In the genomic region with DNA sequence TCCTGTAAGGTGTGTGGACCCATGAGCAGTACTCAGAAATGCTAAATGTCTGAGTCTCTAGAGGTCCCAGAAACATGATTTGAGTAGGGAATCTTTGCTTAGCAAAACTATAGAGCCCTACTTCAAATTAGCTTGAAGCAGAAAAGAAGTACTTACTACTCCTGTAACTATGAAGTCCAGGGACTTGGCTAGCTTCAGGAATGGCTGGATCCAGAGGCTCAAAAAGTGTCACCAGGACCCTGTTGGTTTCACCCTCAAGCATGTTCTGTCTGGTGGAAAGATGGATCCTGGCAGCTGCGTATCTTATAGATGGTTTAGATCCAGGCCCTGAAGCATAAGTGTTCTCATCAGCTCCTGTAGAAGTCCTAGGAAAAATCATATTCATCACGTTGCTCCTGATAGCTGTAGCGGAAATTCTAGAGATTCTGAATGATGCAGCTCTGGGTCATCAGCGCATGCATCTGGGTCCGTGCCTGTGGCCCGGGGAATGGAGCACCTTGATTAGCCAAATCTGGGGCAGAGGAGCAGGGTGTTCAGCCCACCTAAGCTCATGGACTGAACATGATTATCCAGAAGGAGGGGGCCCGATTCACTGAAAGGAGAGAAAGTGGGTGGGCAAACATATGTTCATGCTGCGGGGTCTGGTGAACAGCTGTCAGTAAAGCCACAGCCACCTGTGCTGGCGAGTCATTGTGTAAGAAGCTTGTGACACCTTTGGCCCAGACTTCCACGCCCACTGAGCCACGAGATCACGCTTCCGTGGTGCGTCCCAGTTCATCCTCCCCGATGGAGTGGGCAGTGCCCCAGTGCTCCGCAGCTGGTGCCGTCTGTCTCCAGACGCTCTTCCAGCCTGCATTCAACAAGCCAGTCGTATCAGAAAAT, we compare ENCODE assay signal across 32 cellular contexts.
A peak's percentile ranks its signal among the peaks of the same experiment; 100 is the strongest.
DNase-seq lines count a peak whose midpoint lies in the region; ATAC-seq, FAIRE-seq and TF ChIP-seq lines count a peak whose summit lies in the region.
"Had no signal": no experiment of that assay in that cellular context is flagged by ENCODE, and none has a peak within 500 bp of the region (broad histone marks: within the 10 kb centered on the region; RNA-seq: fewer than 3 reads in every experiment).

No MANE protein-coding gene starts in this region.

- no peaks in the 10 kb centered on the region for H4K20me1 ChIP-seq in GM12878 (ENCODE audit: control insufficient read depth, insufficient read depth)

- no peak for DNase-seq in activated T-cell treated with anti-CD3 and anti-CD28 coated beads, Interleukin-2, amount 50 U/mL, for 24 hours
- DNase-seq in activated T-cell treated with anti-CD3 and anti-CD28 coated beads, Interleukin-2, amount 50 U/mL, for 48 hours: no peak
- DNase-seq in NCI-H524 treated with DMSO at 0.1 percent for 48 hours (lab: John Stamatoyannopoulos, UW) (peak; percentile 94), GM12878 (ENCODE audit: low read depth, low spot score) (no peak), Right ventricle myocardium inferior (ENCODE audit: missing footprints) (no peak)
- no peak for DNase-seq in stimulated activated CD4-positive, alpha-beta T cell treated with anti-CD3 and anti-CD28 coated beads, Interleukin-2, amount 100 ng/mL, for 24 hours
- no peak for DNase-seq in naive thymus-derived CD4-positive, alpha-beta T cell
- DNase-seq: activated CD8-positive, alpha-beta memory T cell treated with anti-CD3 and anti-CD28 coated beads for 24 hours; activated naive CD4-positive, alpha-beta T cell treated with anti-CD3 and anti-CD28 coated beads, Interleukin-2, amount 50 U/mL, for 16 hours; activated T-cell treated with anti-CD3 and anti-CD28 coated beads, Interleukin-2, amount 50 U/mL, for 1 hour; colonic mucosa; COR-L47; DMS79 treated with DMSO at 0.1 percent for 48 hours; endodermal cell; foreskin melanocyte; left colon; mesendoderm; MM.1S; naive B cell; NCI-H1436 treated with DMSO at 0.1 percent for 48 hours; NCI-H526; RPMI8226; SK-N-SH; stimulated activated CD4-positive, alpha-beta T cell treated with anti-CD3 and anti-CD28 coated beads, Interleukin-12 subunit alpha, Interleukin-12 subunit beta, amount 100 ng/mL, for 4 hours; stimulated activated naive CD8-positive, alpha-beta T cell treated with anti-CD3 and anti-CD28 coated beads, Interleukin-15, amount 100 ng/mL, for 72 hours; thyroid gland had no signal

- H2AFZ ChIP-seq in GM12878 (ENCODE audit: control insufficient read depth, low read depth, low read length): no peak overlapping the region
- H2AFZ ChIP-seq: GM23338, hepatocyte had no signal

- peaks cover 45% of the 10 kb centered on the region for H3K79me2 ChIP-seq in GM12878 (ENCODE audit: control insufficient read depth, insufficient read depth, low read length)
- H3K79me2 ChIP-seq: hepatocyte had no signal

- no peak for FAIRE-seq in GM12878 (lab: Jason Lieb, UNC)
- FAIRE-seq: K562 had no signal

- ATAC-seq in GM12878 (peak; percentile 2; the same call in 1 of the 3 replicates), Right ventricle myocardium inferior (no peak)
- peak; percentile 42 for ATAC-seq in stimulated activated memory B cell treated with anti-CD40 and anti-IgM and Interleukin-4, amounts not matched to agents 10 μg/mL and 1 μg/mL and 100 μg/mL, for 72 hours
- no peak for ATAC-seq in naive thymus-derived CD4-positive, alpha-beta T cell
- ATAC-seq: GM23338; K562; left colon; stimulated activated naive CD8-positive, alpha-beta T cell treated with anti-CD3 and anti-CD28 coated beads, Interleukin-15, amount 100 ng/mL, for 72 hours had no signal

- no peaks in the 10 kb centered on the region for H3K9me3 ChIP-seq in GM12878 (replicated peaks; ENCODE audit: control insufficient read depth, insufficient read depth, low read length)
- no peaks in the 10 kb centered on the region for H3K9me3 ChIP-seq in naive thymus-derived CD4-positive, alpha-beta T cell (ENCODE audit: control insufficient read depth in 2 of 3, low read length in 3 of 3)
- H3K9me3 ChIP-seq: BLaER1, colonic mucosa, esophagus muscularis mucosa, SK-N-SH, thyroid gland had no signal

- H3K27ac Mint-ChIP-seq in activated T-cell treated with anti-CD3 and anti-CD28 coated beads, Interleukin-2, amount 50 U/mL, for 24 hours: peak overlapping the region; percentile 26
- peak overlapping the region; percentile 87 for H3K27ac Mint-ChIP-seq in stimulated activated memory B cell treated with anti-CD40 and anti-IgM and Interleukin-4, amounts not matched to agents 10 μg/mL and 1 μg/mL and 100 μg/mL, for 72 hours
- H3K27ac Mint-ChIP-seq in naive thymus-derived CD4-positive, alpha-beta T cell: no peak overlapping the region
- H3K27ac Mint-ChIP-seq: endodermal cell, GM23338 had no signal

- no peak for TF ChIP-seq CTCF in GM12878 (IDR thresholded peaks at IDR 0.05 in 2 of 3, conservative IDR thresholded peaks at IDR 0.05 in 1 of 3; ENCODE audit: control insufficient read depth in 2 of 3, extremely low read depth in 1 of 3, insufficient read depth in 1 of 3, low read depth in 3 of 3, low read length in 3 of 3)

- 0 out of 2 replicates have a peak overlapping the region, but pooled peaks have one; percentile 3 for H3K4me3 ChIP-seq in GM12878
- H3K4me3 ChIP-seq in naive thymus-derived CD4-positive, alpha-beta T cell (ENCODE audit: low read length): no peak overlapping the region
- H3K4me3 ChIP-seq: BLaER1, colonic mucosa, esophagus muscularis mucosa, GM23338, hepatocyte, K562, thyroid gland had no signal

- peak; percentile 42; the same call in 1 of the 2 replicates for TF ChIP-seq POLR2A in GM12878 (IDR thresholded peaks at IDR 0.05; ENCODE audit: low read depth, low read length)

- H3K36me3 ChIP-seq in GM12878 (ENCODE audit: control insufficient read depth in 2 of 2, insufficient read depth in 2 of 2, low read length in 1 of 2): peaks cover 0 to 2% of the 10 kb centered on the region in 2 experiments; a peak in 2 of 4 replicates
- no peaks in the 10 kb centered on the region for H3K36me3 ChIP-seq in naive thymus-derived CD4-positive, alpha-beta T cell (ENCODE audit: control insufficient read depth in 2 of 3, insufficient read depth in 3 of 3, low read length in 3 of 3)
- H3K36me3 ChIP-seq: BLaER1, colonic mucosa, esophagus muscularis mucosa, thyroid gland had no signal

- intact Hi-C loops in GM12878 (cut with micrococcal nuclease; ENCODE audit: unreplicated experiment) (no loop called here), Right ventricle myocardium inferior (cut with DNase I) (no loop called here)
- intact Hi-C loops in naive thymus-derived CD4-positive, alpha-beta T cell (cut with micrococcal nuclease): no loop called here

- peaks cover 69% of the 10 kb centered on the region for H3K4me1 Mint-ChIP-seq in activated T-cell treated with anti-CD3 and anti-CD28 coated beads, Interleukin-2, amount 50 U/mL, for 24 hours (ENCODE audit: low read depth)
- H3K4me1 Mint-ChIP-seq in stimulated activated memory B cell treated with anti-CD40 and anti-IgM and Interleukin-4, amounts not matched to agents 10 μg/mL and 1 μg/mL and 100 μg/mL, for 72 hours: peaks cover 85% of the 10 kb centered on the region
- H3K4me1 Mint-ChIP-seq in naive thymus-derived CD4-positive, alpha-beta T cell: peaks cover 20 to 91% (median 36%) of the 10 kb centered on the region in 7 donors

- no peak overlapping the region for H3K4me3 Mint-ChIP-seq in activated T-cell treated with anti-CD3 and anti-CD28 coated beads, Interleukin-2, amount 50 U/mL, for 24 hours
- peak overlapping the region; percentile 32 for H3K4me3 Mint-ChIP-seq in stimulated activated memory B cell treated with anti-CD40 and anti-IgM and Interleukin-4, amounts not matched to agents 10 μg/mL and 1 μg/mL and 100 μg/mL, for 72 hours
- no peak overlapping the region for H3K4me3 Mint-ChIP-seq in naive thymus-derived CD4-positive, alpha-beta T cell
- H3K4me3 Mint-ChIP-seq: endodermal cell; GM23338; stimulated activated naive CD8-positive, alpha-beta T cell treated with anti-CD3 and anti-CD28 coated beads, Interleukin-15, amount 100 ng/mL, for 72 hours had no signal

- peak overlapping the region; percentile 77 for H3K4me2 ChIP-seq in GM12878 (ENCODE audit: control insufficient read depth, insufficient read depth)
- H3K4me2 ChIP-seq: BLaER1, GM23338, hepatocyte, SK-N-SH had no signal

- CTCF ChIA-PET in GM12878 (lab: Yijun Ruan, JAX): interaction anchor here (0.6 to 1.2 kb wide), 4 partner anchors 8 to 70 kb away, joined by 3 to 5 read pairs (median 3); no protein-coding TSS in a partner anchor
- CTCF ChIA-PET in naive thymus-derived CD4-positive, alpha-beta T cell (lab: Charles Lee): no interaction called here

- BruUV-seq in GM12878 (replicated peaks; lab: Mats Ljungman, UMichigan): TSS peak; percentile 25

- peak; percentile 63 to 68; a peak in 3 of 4 replicates for TF ChIP-seq EP300 in GM12878 (IDR thresholded peaks at IDR 0.05; ENCODE audit: borderline replicate concordance in 1 of 2, control insufficient read depth in 1 of 2, low read depth in 2 of 2, low read length in 2 of 2)

- peak overlapping the region; percentile 89 for H3K27ac ChIP-seq in GM12878 (ENCODE audit: control insufficient read depth, insufficient read depth)
- no peak overlapping the region for H3K27ac ChIP-seq in naive thymus-derived CD4-positive, alpha-beta T cell (ENCODE audit: low read depth, low read length)
- H3K27ac ChIP-seq: BLaER1, colonic mucosa, esophagus muscularis mucosa, hepatocyte, thyroid gland had no signal

- SMC1A ChIA-PET in GM12878 (lab: Charles Lee; ENCODE audit: uncharacterized antibody, unreplicated experiment): interaction anchor here (0.7 to 9.6 kb wide), 10 partner anchors 7 to 599 kb away, joined by 3 to 201 read pairs (median 5); no protein-coding TSS in a partner anchor

- H3K27me3 Mint-ChIP-seq in activated T-cell treated with anti-CD3 and anti-CD28 coated beads, Interleukin-2, amount 50 U/mL, for 24 hours: no peaks in the 10 kb centered on the region
- H3K27me3 Mint-ChIP-seq in stimulated activated memory B cell treated with anti-CD40 and anti-IgM and Interleukin-4, amounts not matched to agents 10 μg/mL and 1 μg/mL and 100 μg/mL, for 72 hours: no peaks in the 10 kb centered on the region
- H3K27me3 Mint-ChIP-seq in naive thymus-derived CD4-positive, alpha-beta T cell: no peaks in the 10 kb centered on the region
- H3K27me3 Mint-ChIP-seq: naive B cell; stimulated activated naive CD8-positive, alpha-beta T cell treated with anti-CD3 and anti-CD28 coated beads, Interleukin-15, amount 100 ng/mL, for 72 hours had no signal

- RAD21 ChIA-PET in GM12878 (lab: Charles Lee; ENCODE audit: unreplicated experiment): interaction anchor here (0.8 to 1.5 kb wide), 3 partner anchors 83 to 260 kb away, joined by 3 to 4 read pairs (median 3); a partner anchor contains a TSS

- H3K9me3 Mint-ChIP-seq in activated T-cell treated with anti-CD3 and anti-CD28 coated beads, Interleukin-2, amount 50 U/mL, for 24 hours: no peaks in the 10 kb centered on the region
- H3K9me3 Mint-ChIP-seq in stimulated activated memory B cell treated with anti-CD40 and anti-IgM and Interleukin-4, amounts not matched to agents 10 μg/mL and 1 μg/mL and 100 μg/mL, for 72 hours: no peaks in the 10 kb centered on the region
- H3K9me3 Mint-ChIP-seq in naive thymus-derived CD4-positive, alpha-beta T cell: no peaks in the 10 kb centered on the region
- H3K9me3 Mint-ChIP-seq: endodermal cell; GM23338; naive B cell; stimulated activated naive CD8-positive, alpha-beta T cell treated with anti-CD3 and anti-CD28 coated beads, Interleukin-15, amount 100 ng/mL, for 72 hours had no signal

- H3K27me3 ChIP-seq in GM12878 (replicated peaks in 1 of 2; ENCODE audit: control insufficient read depth in 2 of 2, insufficient read depth in 2 of 2, low read length in 1 of 2): no peaks in the 10 kb centered on the region
- no peaks in the 10 kb centered on the region for H3K27me3 ChIP-seq in naive thymus-derived CD4-positive, alpha-beta T cell (ENCODE audit: control insufficient read depth in 2 of 2, insufficient read depth in 2 of 2, low read length in 2 of 2)
- H3K27me3 ChIP-seq: BLaER1, colonic mucosa, esophagus muscularis mucosa, hepatocyte, thyroid gland had no signal

- H3K36me3 Mint-ChIP-seq in activated T-cell treated with anti-CD3 and anti-CD28 coated beads, Interleukin-2, amount 50 U/mL, for 24 hours (ENCODE audit: low read depth): peaks cover 6% of the 10 kb centered on the region
- peaks cover 7% of the 10 kb centered on the region for H3K36me3 Mint-ChIP-seq in stimulated activated memory B cell treated with anti-CD40 and anti-IgM and Interleukin-4, amounts not matched to agents 10 μg/mL and 1 μg/mL and 100 μg/mL, for 72 hours
- H3K36me3 Mint-ChIP-seq in naive thymus-derived CD4-positive, alpha-beta T cell: peaks cover 0 to 29% (median 6%) of the 10 kb centered on the region in 5 donors
- H3K36me3 Mint-ChIP-seq: naive B cell had no signal

- WGBS in GM12878 (ENCODE audit: insufficient coverage, insufficient replicate concordance, low lambda C conversion rate, missing lambda C conversion rate): 57% methylated on average over 19 of the region's 19 CpGs

- POLR2A ChIA-PET in GM12878 (lab: Charles Lee): interaction anchor here (1.3 kb wide), 1 partner anchor 70 kb away, joined by 3 read pairs; no protein-coding TSS in a partner anchor
- POLR2A ChIA-PET in naive thymus-derived CD4-positive, alpha-beta T cell (lab: Charles Lee): no interaction called here

- H3K4me1 ChIP-seq in GM12878 (ENCODE audit: control insufficient read depth, insufficient read depth, low read length): peaks cover 88% of the 10 kb centered on the region
- H3K4me1 ChIP-seq in naive thymus-derived CD4-positive, alpha-beta T cell (ENCODE audit: control insufficient read depth in 2 of 2, insufficient read depth in 2 of 2, low read length in 2 of 2): peaks cover 0 to 6% of the 10 kb centered on the region in 2 donors

- in situ Hi-C loops in GM12878 (cut with MboI): loop anchor here (5.0 kb wide), 1 partner anchor 259 kb away; a partner anchor contains a TSS

- no peak overlapping the region for H3K9ac ChIP-seq in GM12878 (ENCODE audit: control insufficient read depth, insufficient read depth, low read length)
- H3K9ac ChIP-seq: BLaER1, SK-N-SH had no signal

- TF ChIP-seq RAD21 in GM12878 (IDR thresholded peaks at IDR 0.05; ENCODE audit: insufficient read depth, low read depth, low read length): no peak

Comparison
In these comparisons a context has a peak if more than half of its experiments do, and no peak if none do; other contexts are left out.
1. H3K27ac Mint-ChIP-seq: peak in activated T-cell treated with anti-CD3 and anti-CD28 coated beads, Interleukin-2, amount 50 U/mL, for 24 hours (single experiment) and stimulated activated memory B cell treated with anti-CD40 and anti-IgM and Interleukin-4, amounts not matched to agents 10 μg/mL and 1 μg/mL and 100 μg/mL, for 72 hours (single experiment); none in naive thymus-derived CD4-positive, alpha-beta T cell (0 of 9).
2. ATAC-seq: peak in GM12878 (single experiment) and stimulated activated memory B cell treated with anti-CD40 and anti-IgM and Interleukin-4, amounts not matched to agents 10 μg/mL and 1 μg/mL and 100 μg/mL, for 72 hours (single experiment); none in naive thymus-derived CD4-positive, alpha-beta T cell (single experiment) and Right ventricle myocardium inferior (single experiment).